17 cellular contexts compared by ENCODE assay signal in the genomic region with DNA sequence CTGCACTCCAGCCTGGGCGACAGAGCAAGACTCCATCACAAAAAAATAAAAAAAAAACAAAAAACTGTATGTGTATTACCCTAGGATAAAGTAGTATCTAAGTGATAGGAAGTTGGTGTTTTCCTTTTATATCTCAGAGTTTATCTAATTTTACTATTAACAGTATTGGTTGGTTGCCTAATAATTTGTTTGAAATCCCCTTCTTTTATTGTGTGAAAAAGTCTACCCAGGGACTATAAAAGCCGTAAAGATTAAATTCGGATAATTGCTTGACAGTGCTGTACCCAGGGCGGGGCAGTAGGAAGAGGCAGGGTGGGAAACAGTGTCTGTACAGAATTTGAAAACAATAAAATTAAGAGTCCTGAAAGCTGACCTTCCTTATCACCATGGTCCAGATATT.
"Had no signal": no experiment of that assay in that cellular context is flagged by ENCODE, and none has a peak within 500 bp of the region (broad histone marks: within the 10 kb centered on the region; RNA-seq: fewer than 3 reads in every experiment).

No MANE protein-coding gene starts in this region.

- DNase-seq: KBM-7, NCI-H1092, NCI-H1436, NCI-H187, NCI-H2029, NCI-H2081 treated with DMSO at 0.1 percent for 48 hours, NCI-H2171, NCI-H226, NCI-H446, NCI-H510A, NCI-H524 treated with DMSO at 0.1 percent for 48 hours, NCI-H69, NCI-H774, SHP77, SK-N-SH, SW 1271 had no signal

- H3K27ac ChIP-seq: RWPE1 had no signal

- H3K9me3 ChIP-seq: SK-N-SH had no signal
